8 cellular contexts compared by ENCODE assay signal in genomic region chr2:16900405-16901025, GRCh38.
A peak's percentile ranks its signal among the peaks of the same experiment; 100 is the strongest.
DNase-seq lines count a peak whose midpoint lies in the region; ATAC-seq and TF ChIP-seq lines count a peak whose summit lies in the region.

No MANE protein-coding gene starts in this region.

- TF ChIP-seq POLR2A in heart left ventricle (IDR thresholded peaks at IDR 0.05) (no peak), erythroblast (IDR thresholded peaks at IDR 0.05; ENCODE audit: low read length) (no peak)

- H3K27me3 ChIP-seq in heart right ventricle (no peaks in the 10 kb centered on the region), heart left ventricle (no peaks in the 10 kb centered on the region)

- no peaks in the 10 kb centered on the region for H3K9me3 ChIP-seq in heart right ventricle
- H3K9me3 ChIP-seq in heart left ventricle, result no peaks in the 10 kb centered on the region

- WGBS in heart right ventricle, 2 donors, result 54 to 55% methylated on average over 6 of the region's 6 CpGs
- 54 to 60% (median 57%) methylated on average over 6 of the region's 6 CpGs for WGBS in heart left ventricle, 4 donors

- TF ChIP-seq CTCF in heart right ventricle (IDR thresholded peaks at IDR 0.05) (peak in 6 of 9 donors; percentile 16 to 47 (median 20)), heart left ventricle (IDR thresholded peaks at IDR 0.05) (peak in 4 of 12 donors; percentile 21 to 34 (median 24))

- H3K36me3 ChIP-seq in heart right ventricle (no peaks in the 10 kb centered on the region), heart left ventricle (no peaks in the 10 kb centered on the region)

- DNase-seq in heart right ventricle, result no peak
- no peak for DNase-seq in heart left ventricle
- DNase-seq in NCI-H226, result peak; percentile 7
- DNase-seq in erythroblast (lab: John Stamatoyannopoulos, UW), result peak; percentile 50 to 62
- no peak for DNase-seq in ecto neural progenitor cell (ENCODE audit: low spot score)
- DNase-seq in middle frontal gyrus (ENCODE audit: extremely low spot score, low spot score), result no peak
- DNase-seq in anterior cingulate cortex (lab: John Stamatoyannopoulos, UW), result no peak

- no peak overlapping the region for H3K27ac ChIP-seq in heart right ventricle
- no peak overlapping the region for H3K27ac ChIP-seq in heart left ventricle

- H3K4me3 ChIP-seq in heart right ventricle (no peak overlapping the region), heart left ventricle (no peak overlapping the region)

- H3K4me1 ChIP-seq in heart right ventricle (no peaks in the 10 kb centered on the region), heart left ventricle (no peaks in the 10 kb centered on the region)

- ATAC-seq in heart right ventricle, result no peak
- no peak for ATAC-seq in heart left ventricle
- peak; percentile 83 for ATAC-seq in HG02884 (IDR thresholded peaks at IDR 0.05; ENCODE audit: unreplicated experiment)

- intact Hi-C loops in heart right ventricle (cut with DNase I), result no loop called here
- intact Hi-C loops in heart left ventricle (cut with DNase I), result no loop called here

Comparison
In these comparisons a context has a peak if more than half of its experiments do, and no peak if none do; other contexts are left out.
1. DNase-seq: peak in NCI-H226 (single experiment) and erythroblast (2 of 2); none in heart right ventricle (0 of 2), heart left ventricle (0 of 5), ecto neural progenitor cell (single experiment), middle frontal gyrus (single experiment) and anterior cingulate cortex (0 of 58).